In the genomic region with DNA sequence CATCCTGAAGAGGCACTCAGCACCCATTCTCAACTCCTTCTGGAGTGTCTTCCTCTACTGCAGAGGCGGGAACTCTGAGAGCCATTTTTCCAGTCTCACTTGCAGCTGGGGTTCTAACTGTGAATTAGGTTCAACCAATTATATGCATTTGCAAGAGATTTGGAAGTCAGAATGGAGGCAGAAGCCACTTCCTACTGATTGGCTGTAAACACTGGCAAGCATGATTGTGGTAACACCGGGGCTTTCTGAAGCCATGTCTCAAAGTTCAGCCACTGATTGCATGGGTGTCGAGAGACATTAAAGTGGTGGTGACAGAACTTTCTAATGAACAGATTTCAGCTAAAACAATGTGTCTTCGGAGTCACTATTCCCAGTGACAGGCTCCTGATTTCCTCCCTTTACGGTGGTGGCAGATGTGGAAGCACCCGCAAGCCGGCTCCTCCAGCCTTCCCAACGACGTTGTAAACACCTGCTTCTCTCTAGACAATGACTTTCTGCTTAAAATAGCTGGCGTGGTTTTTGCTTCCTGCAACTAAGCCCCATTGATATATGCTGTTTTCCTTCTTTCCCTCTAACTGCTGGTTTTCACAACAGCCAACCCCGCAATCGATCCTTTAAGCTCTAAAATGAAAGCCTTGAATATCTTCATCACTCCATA, we compare ENCODE assay signal across 8 cellular contexts.
DNase-seq lines count a peak whose midpoint lies in the region; ATAC-seq and TF ChIP-seq lines count a peak whose summit lies in the region.

No MANE protein-coding gene starts in this region.

- H3K36me3 Mint-ChIP-seq in mesothelial cell of epicardium, result peaks cover 8% of the 10 kb centered on the region

- peaks cover 5% of the 10 kb centered on the region for H3K9me3 Mint-ChIP-seq in mesothelial cell of epicardium

- in situ Hi-C loops in GM13976 (cut with MboI; ENCODE audit: low sequenced_read_pairs, unreplicated experiment), result no loop called here

- H3K27ac Mint-ChIP-seq in mesothelial cell of epicardium, result peak overlapping the region; percentile 55

- no peaks in the 10 kb centered on the region for H3K27me3 Mint-ChIP-seq in mesothelial cell of epicardium (ENCODE audit: low read depth)

- H3K4me1 ChIP-seq in RWPE2 (ENCODE audit: insufficient read depth, poor library complexity, severe bottlenecking), result peaks cover 25% of the 10 kb centered on the region

- ATAC-seq in HG02588 (IDR thresholded peaks at IDR 0.05; ENCODE audit: unreplicated experiment) (peak; percentile 34), RWPE2 (ENCODE audit: low read depth) (no peak)

- TF ChIP-seq CTCF in RWPE2 (IDR thresholded peaks at IDR 0.05; ENCODE audit: poor library complexity, severe bottlenecking), result no peak
- TF ChIP-seq CTCF in mesothelial cell of epicardium (IDR thresholded peaks at IDR 0.05; ENCODE audit: unreplicated experiment), result no peak
- no peak for TF ChIP-seq CTCF in GM13976 (IDR thresholded peaks at IDR 0.05; ENCODE audit: borderline replicate concordance, control extremely low read depth, extremely low read depth, insufficient read depth, missing control alignments)

- no peak overlapping the region for H3K4me3 Mint-ChIP-seq in mesothelial cell of epicardium

- peaks cover 37% of the 10 kb centered on the region for H3K4me1 Mint-ChIP-seq in mesothelial cell of epicardium

- peak overlapping the region; percentile 94 for H3K27ac ChIP-seq in RWPE2 (ENCODE audit: poor library complexity, severe bottlenecking)

- H3K27me3 ChIP-seq in RWPE2 (ENCODE audit: insufficient read depth, poor library complexity, severe bottlenecking), result no peaks in the 10 kb centered on the region
- H3K27me3 ChIP-seq in MG63, result no peaks in the 10 kb centered on the region

- DNase-seq in COR-L47 (lab: John Stamatoyannopoulos, UW), result peak; percentile 19
- DNase-seq in RWPE2 (ENCODE audit: low spot score), result no peak
- DNase-seq in mesothelial cell of epicardium (ENCODE audit: low spot score in 2 of 2, unreplicated experiment in 2 of 2), result no peak
- no peak for DNase-seq in GM13976 (ENCODE audit: low spot score)
- DNase-seq in GM19238 (ENCODE audit: insufficient read length, low spot score), result no peak
- no peak for DNase-seq in MG63
- no peak for DNase-seq in hepatic stellate cell (ENCODE audit: low spot score)

- H3K4me3 ChIP-seq in RWPE2 (ENCODE audit: severe bottlenecking) (no peak overlapping the region), MG63 (no peak overlapping the region)

- H3K9me3 ChIP-seq in RWPE2 (ENCODE audit: severe bottlenecking) (no peaks in the 10 kb centered on the region), MG63 (no peaks in the 10 kb centered on the region)

- no peaks in the 10 kb centered on the region for H3K36me3 ChIP-seq in RWPE2 (ENCODE audit: low read depth)
- H3K36me3 ChIP-seq in MG63, result no peaks in the 10 kb centered on the region
